8 cellular contexts compared by ENCODE assay signal in genomic region chr16:56423584-56424403, GRCh38. TPM values are rescaled to one million over a fixed set of nuclear protein-coding genes. Genes with fewer than 3 reads are reported as not detected.
DNase-seq lines count a peak whose midpoint lies in the region; ATAC-seq and TF ChIP-seq lines count a peak whose summit lies in the region.

No MANE protein-coding gene starts in this region.

- no peaks in the 10 kb centered on the region for H3K9me3 ChIP-seq in fibroblast of lung (ENCODE audit: control insufficient read depth, insufficient read depth, low read depth, low read length)
- no peaks in the 10 kb centered on the region for H3K9me3 ChIP-seq in prostate gland

- DNase-seq in ACHN (peak; percentile 13), SW480 (ENCODE audit: low spot score) (peak; percentile 30), fibroblast of lung (ENCODE audit: low read depth in 2 of 2) (peak in 1 of 2 donors; percentile 14), prostate gland (ENCODE audit: low spot score) (no peak), islet precursor cell (no peak)

- H3K4me1 ChIP-seq in fibroblast of lung (ENCODE audit: control insufficient read depth, extremely low read depth, insufficient read depth, low read length) (peaks cover 8% of the 10 kb centered on the region), prostate gland (replicated peaks) (peaks cover 2% of the 10 kb centered on the region)

- WGBS in prostate gland: 23% methylated on average over 7 of the region's 7 CpGs

- no peaks in the 10 kb centered on the region for H3K36me3 ChIP-seq in fibroblast of lung (ENCODE audit: control insufficient read depth, insufficient read depth, low read length)
- H3K36me3 ChIP-seq in prostate gland: no peaks in the 10 kb centered on the region

- TF ChIP-seq POLR2A in prostate gland (IDR thresholded peaks at IDR 0.05): no peak

- in situ Hi-C loops in ACHN (cut with HindIII; ENCODE audit: low pct_ligation_motif_present, low pct_unique_long_range_greater_than_20kb, low sequenced_read_pairs): no loop called here

- H3K27ac ChIP-seq in fibroblast of lung (ENCODE audit: insufficient read depth, low read length) (peak overlapping the region; percentile 58), prostate gland (peak overlapping the region; percentile 82 to 85)

- peaks cover 56% of the 10 kb centered on the region for H3K79me2 ChIP-seq in fibroblast of lung (ENCODE audit: control insufficient read depth, insufficient read depth, low read length)

- no peaks in the 10 kb centered on the region for H3K27me3 ChIP-seq in fibroblast of lung (ENCODE audit: control insufficient read depth, insufficient read depth, low read length)
- no peaks in the 10 kb centered on the region for H3K27me3 ChIP-seq in prostate gland (replicated peaks; ENCODE audit: insufficient read depth)

- intact Hi-C loops in prostate gland (cut with DNase I): no loop called here

- H3K9ac ChIP-seq in fibroblast of lung (ENCODE audit: insufficient read depth, low read length): peak overlapping the region; percentile 51

- peak overlapping the region; percentile 32 for H2AFZ ChIP-seq in fibroblast of lung (ENCODE audit: low read length)

- H3K4me3 ChIP-seq in fibroblast of lung (replicated peaks in 1 of 4; ENCODE audit: control extremely low read depth in 1 of 4, insufficient read depth in 1 of 4, low read depth in 3 of 4, low read length in 4 of 4): peak overlapping the region; percentile 78 to 89 (median 80)
- H3K4me3 ChIP-seq in prostate gland: peak overlapping the region; percentile 79 to 87

- TF ChIP-seq CTCF in fibroblast of lung (conservative IDR thresholded peaks at IDR 0.05 in 1 of 2, IDR thresholded peaks at IDR 0.05 in 1 of 2; ENCODE audit: low read depth in 1 of 2, low read length in 2 of 2) (no peak), prostate gland (IDR thresholded peaks at IDR 0.05) (no peak)

- ATAC-seq in GM21786 (IDR thresholded peaks at IDR 0.05; ENCODE audit: unreplicated experiment) (peak; percentile 28), HG02623 (IDR thresholded peaks at IDR 0.05; ENCODE audit: unreplicated experiment) (no peak), HG02678 (IDR thresholded peaks at IDR 0.05; ENCODE audit: unreplicated experiment) (no peak)

- no peaks in the 10 kb centered on the region for H4K20me1 ChIP-seq in fibroblast of lung (ENCODE audit: control insufficient read depth, extremely low read depth, insufficient read depth, low read length)

- H3K4me2 ChIP-seq in fibroblast of lung (ENCODE audit: extremely low read depth, insufficient read depth, low read length): peak overlapping the region; percentile 80

RNA-seq across cellular contexts. Expression of gene AMFR, which starts 1.6 kb away (rescaled TPM):
- 350 and 413 TPM in 2 replicates for total RNA-seq in fibroblast of lung
- 75.9 and 76.1 TPM in 2 replicates for polyA plus RNA-seq in fibroblast of lung
- 74.2 and 82.1 TPM in 2 replicates for polyA plus RNA-seq in fibroblast of lung (2012)
- 873 and 979 TPM in 2 replicates for polyA minus RNA-seq in fibroblast of lung (ENCODE audit: low replicate concordance)
- 100 to 1,000 TPM; 123 to 261 TPM for total RNA-seq in prostate gland

RNA-seq across cellular contexts. Expression of gene NUDT21, which starts 27.3 kb away (rescaled TPM):
- total RNA-seq in fibroblast of lung (64.2 and 69.9 TPM in 2 replicates), prostate gland (10 to 100 TPM; 46.4 to 47.2 TPM)
- polyA plus RNA-seq in fibroblast of lung: 132 and 136 TPM in 2 replicates
- 79.7 and 113 TPM in 2 replicates for polyA plus RNA-seq in fibroblast of lung (2012)
- polyA minus RNA-seq in fibroblast of lung (ENCODE audit: low replicate concordance): 37.0 and 44.5 TPM in 2 replicates

RNA-seq across cellular contexts. Expression of gene OGFOD1, which starts 27.6 kb away (rescaled TPM):
- 54.7 and 55.0 TPM in 2 replicates for total RNA-seq in fibroblast of lung
- polyA plus RNA-seq in fibroblast of lung: 101 and 110 TPM in 2 replicates
- 47.8 and 52.7 TPM in 2 replicates for polyA plus RNA-seq in fibroblast of lung (2012)
- polyA minus RNA-seq in fibroblast of lung (ENCODE audit: low replicate concordance): 8.6 and 30.1 TPM in 2 replicates
- total RNA-seq in prostate gland: 10 to 100 TPM; 18.5 to 57.2 TPM

Comparison
In these comparisons a context has a peak if more than half of its experiments do, and no peak if none do; other contexts are left out.
1. DNase-seq: peak in ACHN (single experiment) and SW480 (single experiment); none in prostate gland (single experiment) and islet precursor cell (single experiment).